Comparison of ENCODE assay signal across 9 cellular contexts in the genomic region with DNA sequence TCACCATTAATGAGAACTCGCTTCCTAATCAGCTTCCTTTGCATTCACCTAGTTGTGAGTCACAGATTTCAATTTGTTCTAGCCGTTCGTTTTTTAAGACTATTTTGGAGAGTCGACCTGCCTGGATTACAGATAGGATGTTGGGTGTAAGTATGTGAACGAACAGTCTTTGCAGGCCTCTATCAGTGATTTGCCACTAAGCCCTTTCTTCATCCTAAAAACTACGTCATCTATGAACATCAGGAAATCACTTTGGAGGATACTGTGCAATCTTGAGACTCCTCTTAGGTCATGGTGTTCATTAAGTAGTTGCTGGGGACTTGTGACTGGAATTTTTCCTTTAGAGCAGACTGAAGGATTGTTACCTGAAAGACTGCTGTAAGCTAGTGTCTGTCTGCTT. TPM values are rescaled to one million over a fixed set of nuclear protein-coding genes. Genes with fewer than 3 reads are reported as not detected.
DNase-seq lines count a peak whose midpoint lies in the region; ATAC-seq and TF ChIP-seq lines count a peak whose summit lies in the region.
"Had no signal": no experiment of that assay in that cellular context is flagged by ENCODE, and none has a peak within 500 bp of the region (broad histone marks: within the 10 kb centered on the region; RNA-seq: fewer than 3 reads in every experiment).

No MANE protein-coding gene starts in this region.

- H2AK9ac ChIP-seq in IMR-90 (replicated peaks; ENCODE audit: low read depth, low read length, poor library complexity) = no peak overlapping the region

- H2AFZ ChIP-seq in IMR-90 (replicated peaks; ENCODE audit: low read length, poor library complexity) = no peak overlapping the region

- no peak overlapping the region for H3K4me2 ChIP-seq in IMR-90 (ENCODE audit: low read depth, low read length)

- H4K8ac ChIP-seq in IMR-90 (ENCODE audit: low read depth in 2 of 2, low read length in 2 of 2) = no peak overlapping the region

- H3K23ac ChIP-seq in IMR-90 (ENCODE audit: low read depth, low read length) = no peak overlapping the region

- H3K9me1 ChIP-seq in IMR-90 (ENCODE audit: insufficient read depth, low read length) = no peaks in the 10 kb centered on the region

- no peak overlapping the region for H2BK15ac ChIP-seq in IMR-90 (ENCODE audit: low read depth, low read length)

- in situ Hi-C loops in IMR-90 (cut with MboI; ENCODE audit: low sequenced_read_pairs) = no loop called here

- H3K4me3 ChIP-seq in IMR-90 (ENCODE audit: insufficient read depth, low read depth, low read length) = no peak overlapping the region
- peak overlapping the region; percentile 77 for H3K4me3 ChIP-seq in adipocyte (ENCODE audit: low read length)

- no TSS peak for BruUV-seq in IMR-90 (replicated peaks; lab: Mats Ljungman, UMichigan)

- DNase-seq in EL (peak; percentile 11), IMR-90 (peak; percentile 2), adipocyte (ENCODE audit: low read depth) (no peak), naive B cell (no peak), cardiac septum (ENCODE audit: low spot score) (no peak)
- DNase-seq in stimulated activated CD4-positive, alpha-beta T cell treated with anti-CD3 and anti-CD28 coated beads, Interleukin-4, amount 100 ng/mL, for 24 hours = no peak
- DNase-seq: NK-92 treated with Interleukin-12 subunit alpha and Interleukin-12 subunit beta, amount 100 ng/mL, for 24 hours had no signal

- peak overlapping the region in 2 of 6 donors; percentile 51 to 85 for H3K27ac Mint-ChIP-seq in naive B cell

- no peak for TF ChIP-seq POLR2A in IMR-90 (IDR thresholded peaks at IDR 0.05; ENCODE audit: low read depth, low read length)

- H4K20me1 ChIP-seq in IMR-90 (ENCODE audit: insufficient read depth, low read length) = no peaks in the 10 kb centered on the region; the same call in 1 of the 2 replicates

- no peak overlapping the region for H3K14ac ChIP-seq in IMR-90 (replicated peaks; ENCODE audit: low read depth, low read length)

- no peak overlapping the region for H2BK20ac ChIP-seq in IMR-90 (ENCODE audit: low read depth, low read length)

- ATAC-seq in IMR-90 (ENCODE audit: low read depth) (no peak), naive B cell (ENCODE audit: low read depth in 2 of 2) (no peak), HG02981 (IDR thresholded peaks at IDR 0.05; ENCODE audit: unreplicated experiment) (no peak), GM21717 (IDR thresholded peaks at IDR 0.05; ENCODE audit: unreplicated experiment) (no peak)

- TF ChIP-seq RAD21 in IMR-90 (IDR thresholded peaks at IDR 0.05; ENCODE audit: low read length) = no peak

- H3K9me3 ChIP-seq in IMR-90 (ENCODE audit: control insufficient read depth, insufficient read depth, low read length) (no peaks in the 10 kb centered on the region), adipocyte (ENCODE audit: control insufficient read depth, low read length) (no peaks in the 10 kb centered on the region)

- H3K27me3 Mint-ChIP-seq in naive B cell = no peaks in the 10 kb centered on the region

- H3K9ac ChIP-seq in IMR-90 (ENCODE audit: low read depth, low read length) (no peak overlapping the region), adipocyte (ENCODE audit: low read length) (peak overlapping the region; percentile 78)

- intact Hi-C loops in IMR-90 (cut with micrococcal nuclease) (loop anchor here (5.0 kb wide), 1 partner anchor 298 kb away; no protein-coding TSS in a partner anchor), cardiac septum (cut with DNase I) (no loop called here)

- H3K4ac ChIP-seq in IMR-90 (ENCODE audit: low read depth, low read length) = no peak overlapping the region

- H3K36me3 ChIP-seq in IMR-90 (ENCODE audit: control insufficient read depth, insufficient read depth, low read length) (no peaks in the 10 kb centered on the region), adipocyte (ENCODE audit: control insufficient read depth, insufficient read depth, low read length, severe bottlenecking) (no peaks in the 10 kb centered on the region)

- peaks cover 5 to 9% (median 8%) of the 10 kb centered on the region in 3 donors for H3K4me1 Mint-ChIP-seq in naive B cell

- H3K56ac ChIP-seq in IMR-90 (ENCODE audit: extremely low read depth, insufficient read depth, low read length) = no peak overlapping the region

- H2BK120ac ChIP-seq in IMR-90 (ENCODE audit: low read depth, low read length) = no peak overlapping the region

- H3K4me1 ChIP-seq in IMR-90 (ENCODE audit: control insufficient read depth, insufficient read depth, low read length) (no peaks in the 10 kb centered on the region), adipocyte (ENCODE audit: control insufficient read depth, insufficient read depth, low read length) (no peaks in the 10 kb centered on the region)

- CTCF ChIA-PET in IMR-90 (lab: Yijun Ruan, JAX) = no interaction called here

- 0 out of 4 replicates have a peak, but pooled peaks cover 0 to 4% of the 10 kb centered on the region in 2 experiments for H3K79me1 ChIP-seq in IMR-90 (ENCODE audit: low read depth in 1 of 2, low read length in 2 of 2)

- no peak overlapping the region for H2BK5ac ChIP-seq in IMR-90 (ENCODE audit: low read depth, low read length, poor library complexity, severe bottlenecking)

- no peak overlapping the region for H4K91ac ChIP-seq in IMR-90 (ENCODE audit: insufficient read depth, low read depth, low read length)

- no peak overlapping the region for H2AK5ac ChIP-seq in IMR-90 (ENCODE audit: low read depth, low read length)

- dilution Hi-C loops in IMR-90 (cut with HindIII; ENCODE audit: low sequenced_read_pairs, unreplicated experiment) = no loop called here

- no CpG with 5 or more reads among the region's 6 CpGs for WGBS in IMR-90 (ENCODE audit: extremely low coverage in 2 of 2, insufficient read length in 1 of 2), 2 experiments

- H3K18ac ChIP-seq in IMR-90 (ENCODE audit: low read depth, low read length) = no peak overlapping the region

- H3K27me3 ChIP-seq in IMR-90 (ENCODE audit: control insufficient read depth, insufficient read depth, low read length) (no peaks in the 10 kb centered on the region), adipocyte (replicated peaks; ENCODE audit: control insufficient read depth, insufficient read depth, low read length) (no peaks in the 10 kb centered on the region)

- POLR2A ChIA-PET in IMR-90 (lab: Charles Lee; ENCODE audit: unreplicated experiment) = no interaction called here

- H3K36me3 Mint-ChIP-seq in naive B cell = no peaks in the 10 kb centered on the region

- H3K9me3 Mint-ChIP-seq in naive B cell = no peaks in the 10 kb centered on the region

- H3K4me3 Mint-ChIP-seq in naive B cell = peak overlapping the region in 7 of 8 donors; percentile 90 to 97 (median 94)

- no peak overlapping the region for H3K27ac ChIP-seq in IMR-90 (ENCODE audit: insufficient read depth, low read length)

- no peak overlapping the region for H4K5ac ChIP-seq in IMR-90 (ENCODE audit: low read depth, low read length)

- no peak for TF ChIP-seq CTCF in IMR-90 (conservative IDR thresholded peaks at IDR 0.05; ENCODE audit: low read depth, low read length)

TF ChIP-seq in IMR-90, 13 proteins besides CTCF, POLR2A, EP300 and RAD21:
- TF ChIP-seq NFE2L2 (IDR thresholded peaks at IDR 0.05; ENCODE audit: low read depth, low read length) (no peak), RFX5 (IDR thresholded peaks at IDR 0.05; ENCODE audit: low read depth, low read length) (no peak), MAFK (IDR thresholded peaks at IDR 0.05; ENCODE audit: low read depth, low read length) (no peak), RCOR1 (IDR thresholded peaks at IDR 0.05; ENCODE audit: insufficient replicate concordance, low read length) (no peak), CEBPB (IDR thresholded peaks at IDR 0.05; ENCODE audit: low read depth, low read length) (no peak), SMC3 (IDR thresholded peaks at IDR 0.05; ENCODE audit: low read depth, low read length) (no peak), MAZ (IDR thresholded peaks at IDR 0.05; ENCODE audit: borderline replicate concordance, low read depth, low read length) (no peak), BHLHE40 (IDR thresholded peaks at IDR 0.05; ENCODE audit: low read depth, low read length) (no peak), MXI1 (IDR thresholded peaks at IDR 0.05; ENCODE audit: borderline replicate concordance, low read depth, low read length) (no peak), FOS (IDR thresholded peaks at IDR 0.05; ENCODE audit: low read depth, low read length) (no peak), CHD1 (IDR thresholded peaks at IDR 0.05; ENCODE audit: low read depth, low read length) (no peak)
- TF ChIP-seq, protein P1, sequence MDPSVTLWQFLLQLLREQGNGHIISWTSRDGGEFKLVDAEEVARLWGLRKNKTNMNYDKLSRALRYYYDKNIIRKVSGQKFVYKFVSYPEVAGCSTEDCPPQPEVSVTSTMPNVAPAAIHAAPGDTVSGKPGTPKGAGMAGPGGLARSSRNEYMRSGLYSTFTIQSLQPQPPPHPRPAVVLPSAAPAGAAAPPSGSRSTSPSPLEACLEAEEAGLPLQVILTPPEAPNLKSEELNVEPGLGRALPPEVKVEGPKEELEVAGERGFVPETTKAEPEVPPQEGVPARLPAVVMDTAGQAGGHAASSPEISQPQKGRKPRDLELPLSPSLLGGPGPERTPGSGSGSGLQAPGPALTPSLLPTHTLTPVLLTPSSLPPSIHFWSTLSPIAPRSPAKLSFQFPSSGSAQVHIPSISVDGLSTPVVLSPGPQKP (IDR thresholded peaks at IDR 0.05; ENCODE audit: borderline replicate concordance, low read depth, low read length) = no peak
- TF ChIP-seq, protein P2, sequence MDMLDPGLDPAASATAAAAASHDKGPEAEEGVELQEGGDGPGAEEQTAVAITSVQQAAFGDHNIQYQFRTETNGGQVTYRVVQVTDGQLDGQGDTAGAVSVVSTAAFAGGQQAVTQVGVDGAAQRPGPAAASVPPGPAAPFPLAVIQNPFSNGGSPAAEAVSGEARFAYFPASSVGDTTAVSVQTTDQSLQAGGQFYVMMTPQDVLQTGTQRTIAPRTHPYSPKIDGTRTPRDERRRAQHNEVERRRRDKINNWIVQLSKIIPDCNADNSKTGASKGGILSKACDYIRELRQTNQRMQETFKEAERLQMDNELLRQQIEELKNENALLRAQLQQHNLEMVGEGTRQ (IDR thresholded peaks at IDR 0.05; ENCODE audit: low read depth, low read length) = no peak

RNA-seq across cellular contexts. Expression of a gene that starts 1.1 kb away (rescaled TPM):
- total RNA-seq in IMR-90 (2012; rRNA removed) (14.4 and 15.1 TPM in 2 replicates), cardiac septum (8.7 TPM)
- polyA plus RNA-seq in IMR-90 (2012; rRNA removed) (3.6 and 4.0 TPM in 2 replicates), naive B cell (ENCODE audit: low read depth in 6 of 6) (1 to 10 TPM in 5 of 6 donors, not detected in 1; 5.3 to 6.5 (median 6.1) TPM)
- polyA plus RNA-seq in IMR-90 (2012; cell fraction: cytosol; rRNA removed) = 0.80 and 1.5 TPM in 2 replicates
- polyA plus RNA-seq in IMR-90 (2012; cell fraction: nucleus; rRNA removed; ENCODE audit: low replicate concordance) = 0.24 and 1.2 TPM in 2 replicates

RNA-seq across cellular contexts. Expression of a gene that starts 47.7 kb away (rescaled TPM):
- total RNA-seq in IMR-90 (2012; rRNA removed) (under 0.01 TPM in 1 of 2 replicates, not detected in the other), cardiac septum (0.27 TPM)
- polyA plus RNA-seq in IMR-90 (2012; rRNA removed) (0.09 and 0.10 TPM in 2 replicates), naive B cell (ENCODE audit: low read depth in 6 of 6) (under 1 TPM in 2 of 6 donors, not detected in 4; 0.06 to 0.61 TPM)
- 0.03 and 0.05 TPM in 2 replicates for polyA plus RNA-seq in IMR-90 (2012; cell fraction: cytosol; rRNA removed)
- polyA plus RNA-seq in IMR-90 (2012; cell fraction: nucleus; rRNA removed; ENCODE audit: low replicate concordance) = 0.03 and 0.05 TPM in 2 replicates

Comparison
In these comparisons a context has a peak if more than half of its experiments do, and no peak if none do; other contexts are left out.
1. DNase-seq: peak in EL (single experiment) and IMR-90 (single experiment); none in adipocyte (single experiment), naive B cell (single experiment), stimulated activated CD4-positive, alpha-beta T cell treated with anti-CD3 and anti-CD28 coated beads, Interleukin-4, amount 100 ng/mL, for 24 hours (single experiment) and cardiac septum (single experiment).